ENCODE assay signal across 18 cellular contexts in the genomic region with DNA sequence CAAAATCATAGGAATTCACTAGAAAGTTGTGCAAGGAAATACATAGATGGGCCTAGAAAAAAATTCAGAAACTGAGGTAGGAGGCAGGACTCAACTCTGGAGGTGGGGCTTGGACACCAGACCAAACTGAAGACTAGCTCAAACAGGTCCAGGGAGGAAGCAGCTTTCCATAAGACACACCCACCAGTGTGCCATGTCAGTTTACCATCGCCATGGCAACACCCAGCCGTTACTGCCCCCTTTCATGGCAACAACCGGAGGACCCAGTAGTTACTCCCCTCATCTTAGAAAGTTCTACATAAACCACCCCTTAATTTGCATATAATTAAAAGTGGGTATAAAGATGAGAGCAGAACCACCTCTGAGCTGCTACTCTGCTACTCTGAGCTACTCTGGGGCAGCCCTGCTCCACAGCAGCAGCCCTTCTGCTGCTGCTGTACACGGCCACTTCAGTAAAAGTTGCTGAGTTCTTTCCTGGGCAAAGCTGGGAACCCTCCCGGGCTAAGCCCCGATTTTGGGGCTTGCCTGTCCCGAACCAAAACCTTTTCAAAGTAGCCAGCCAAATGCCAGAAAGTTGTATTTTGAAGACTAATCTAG. TPM values are rescaled to one million over a fixed set of nuclear protein-coding genes. Genes with fewer than 3 reads are reported as not detected.
A peak's percentile ranks its signal among the peaks of the same experiment; 100 is the strongest.
DNase-seq lines count a peak whose midpoint lies in the region; ATAC-seq lines count a peak whose summit lies in the region.
"Had no signal": no experiment of that assay in that cellular context is flagged by ENCODE, and none has a peak within 500 bp of the region (broad histone marks: within the 10 kb centered on the region; RNA-seq: fewer than 3 reads in every experiment).

No MANE protein-coding gene starts in this region.

- ATAC-seq in HG02678 (IDR thresholded peaks at IDR 0.05; ENCODE audit: unreplicated experiment) (no peak), GM21528 (IDR thresholded peaks at IDR 0.05; ENCODE audit: low FRiP score, unreplicated experiment) (no peak)

- peak overlapping the region; percentile 38 for H3K27ac ChIP-seq in angular gyrus (ENCODE audit: low read depth, low read length)
- H3K27ac ChIP-seq: PC-9, SJSA1 had no signal

- peak; percentile 10 for DNase-seq in Daoy (ENCODE audit: low read depth)
- peak; percentile 19 for DNase-seq in KBM-7
- peak; percentile 22 for DNase-seq in mesenteric fat pad (ENCODE audit: low spot score)
- DNase-seq in NCI-H1048 (lab: John Stamatoyannopoulos, UW): no peak
- DNase-seq: COR-L47, DMS153, HCEC 1CT, MG63, NCI-H1105 treated with DMSO at 0.1 percent for 48 hours, NCI-H187 treated with DMSO at 0.1 percent for 48 hours, NCI-H446, NCI-H774, PC-9, SW 1271 had no signal

- in situ Hi-C loops in KBM-7 (cut with MboI; ENCODE audit: low pct_unique_long_range_greater_than_20kb, low sequenced_read_pairs): no loop called here

RNA-seq across cellular contexts. Expression of gene NINJ2, which starts 30.8 kb away (rescaled TPM):
- not detected in 2 replicates for total RNA-seq in Daoy (2014; rRNA removed; shearing (Covaris generic))
- 18.5 TPM for total RNA-seq in mesenteric fat pad
- total RNA-seq: SJSA1 had no signal

RNA-seq across cellular contexts. Expression of gene WNK1, which starts 58.3 kb away (rescaled TPM):
- total RNA-seq in Daoy (2014; rRNA removed; shearing (Covaris generic)): 24.8 and 27.0 TPM in 2 replicates
- total RNA-seq in mesenteric fat pad: 312 TPM

Comparison
In these comparisons a context has a peak if more than half of its experiments do, and no peak if none do; other contexts are left out.
1. RNA of gene NINJ2, which starts 30.8 kb away (total RNA-seq): 18.5 TPM in mesenteric fat pad (single experiment); not detected in Daoy; every median in the first group is over 10 times any median in the second.
2. RNA of gene WNK1, which starts 58.3 kb away (total RNA-seq): 312 TPM in mesenteric fat pad (single experiment); 24.8 to 27.0 TPM in Daoy; every median in the first group is over 10 times any median in the second.